ENCODE assay signal across 18 cellular contexts in genomic region chr4:85571008-85571407, GRCh38.
"Had no signal": no experiment of that assay in that cellular context is flagged by ENCODE, and none has a peak within 500 bp of the region (broad histone marks: within the 10 kb centered on the region; RNA-seq: fewer than 3 reads in every experiment).

No MANE protein-coding gene starts in this region.

- H3K4me3 ChIP-seq: body of pancreas, gastrocnemius medialis, heart right ventricle, left lung, psoas muscle, sigmoid colon, stomach, thoracic aorta had no signal

- FAIRE-seq: islet of Langerhans had no signal

- ATAC-seq: body of pancreas; gastrocnemius medialis; heart right ventricle; left lung; natural killer cell treated with Interleukin-12 subunit alpha and Interleukin-12 subunit beta and Interleukin-15 and Interleukin-18, amount 100 ng/mL, for 72 hours; psoas muscle had no signal

- H3K36me3 ChIP-seq: gastrocnemius medialis, sigmoid colon, thoracic aorta had no signal

- H3K4me1 ChIP-seq: gastrocnemius medialis, left lung, psoas muscle, sigmoid colon, stomach had no signal

- H3K27me3 ChIP-seq: body of pancreas, gastrocnemius medialis, heart right ventricle, left lung, sigmoid colon, stomach had no signal

- DNase-seq: activated CD4-positive, alpha-beta T cell treated with anti-CD3 and anti-CD28 coated beads, Interleukin-2, amount 50 U/mL, for 4 hours; activated CD4-positive, CD25-positive, alpha-beta regulatory T cell treated with anti-CD3 and anti-CD28 coated beads, Interleukin-2, amount 50 U/mL, for 72 hours; activated T-cell treated with anti-CD3 and anti-CD28 coated beads, Interleukin-2, amount 50 U/mL, for 1 hour; body of pancreas; cortex of kidney; effector CD8-positive, alpha-beta T cell; gastrocnemius medialis; heart right ventricle; left lung; occipital lobe; psoas muscle; sigmoid colon; stimulated activated CD4-positive, alpha-beta T cell treated with anti-CD3 and anti-CD28 coated beads, Interleukin-4, amount 100 ng/mL, for 24 hours; stomach had no signal

- H3K9me3 ChIP-seq: body of pancreas, gastrocnemius medialis, heart right ventricle, left lung, psoas muscle, sigmoid colon, stomach, thoracic aorta had no signal

- H3K27ac ChIP-seq: body of pancreas, epithelial cell of prostate, gastrocnemius medialis, left lung, psoas muscle, sigmoid colon, stomach, thoracic aorta had no signal
